In the genomic region with DNA sequence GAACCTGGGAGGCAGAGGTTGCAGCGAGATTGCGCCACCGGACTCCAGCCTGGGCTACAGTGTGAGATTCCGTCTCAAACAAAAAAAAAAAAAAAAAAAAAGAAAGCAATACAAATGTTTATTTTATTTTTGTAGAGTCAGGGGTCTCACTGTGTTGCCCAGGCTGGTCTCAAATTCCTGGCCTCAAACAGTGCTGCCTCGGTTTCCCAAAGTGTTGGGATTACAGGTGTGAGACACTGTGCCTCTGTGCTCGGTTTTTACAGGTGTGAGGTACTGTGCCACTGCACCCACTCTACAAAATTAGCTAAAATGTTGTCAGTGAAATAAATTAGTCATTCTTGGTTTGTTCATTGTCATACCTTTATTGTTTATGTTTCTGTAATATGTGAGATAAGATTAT, we compare ENCODE assay signal across 3 cellular contexts.
TF ChIP-seq lines count a peak whose summit lies in the region.

No MANE protein-coding gene starts in this region.

TF ChIP-seq in HEK293, 187 proteins besides CTCF, POLR2A, EP300 and RAD21:
- TF ChIP-seq ZNF510 (tag by site-specific recombination; IDR thresholded peaks at IDR 0.05; ENCODE audit: insufficient replicate concordance), result no peak
- peak; percentile 63; the same call in 1 of the 2 replicates for TF ChIP-seq ZNF121 (tag by site-specific recombination; IDR thresholded peaks at IDR 0.05)

TF ChIP-seq in WTC11, 78 proteins besides CTCF, POLR2A, EP300 and RAD21:
- no peak for TF ChIP-seq FOXP4 (CRISPR knock-in tag; IDR thresholded peaks at IDR 0.05)
- peak; percentile 6; the same call in 1 of the 2 replicates for TF ChIP-seq ZNF121 (CRISPR knock-in tag; IDR thresholded peaks at IDR 0.05)

TF ChIP-seq in K562, 482 proteins besides CTCF, POLR2A, EP300 and RAD21:
- peak; percentile 72; the same call in 1 of the 2 replicates for TF ChIP-seq ZNF121 (CRISPR knock-in tag; conservative IDR thresholded peaks at IDR 0.05)
- TF ChIP-seq, protein P1, sequence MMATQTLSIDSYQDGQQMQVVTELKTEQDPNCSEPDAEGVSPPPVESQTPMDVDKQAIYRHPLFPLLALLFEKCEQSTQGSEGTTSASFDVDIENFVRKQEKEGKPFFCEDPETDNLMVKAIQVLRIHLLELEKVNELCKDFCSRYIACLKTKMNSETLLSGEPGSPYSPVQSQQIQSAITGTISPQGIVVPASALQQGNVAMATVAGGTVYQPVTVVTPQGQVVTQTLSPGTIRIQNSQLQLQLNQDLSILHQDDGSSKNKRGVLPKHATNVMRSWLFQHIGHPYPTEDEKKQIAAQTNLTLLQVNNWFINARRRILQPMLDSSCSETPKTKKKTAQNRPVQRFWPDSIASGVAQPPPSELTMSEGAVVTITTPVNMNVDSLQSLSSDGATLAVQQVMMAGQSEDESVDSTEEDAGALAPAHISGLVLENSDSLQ (IDR thresholded peaks at IDR 0.05), result no peak
- TF ChIP-seq ZNF584 (CRISPR knock-in tag; IDR thresholded peaks at IDR 0.05; ENCODE audit: low read depth), result no peak
